ENCODE assay signal across 5 cellular contexts in the genomic region with DNA sequence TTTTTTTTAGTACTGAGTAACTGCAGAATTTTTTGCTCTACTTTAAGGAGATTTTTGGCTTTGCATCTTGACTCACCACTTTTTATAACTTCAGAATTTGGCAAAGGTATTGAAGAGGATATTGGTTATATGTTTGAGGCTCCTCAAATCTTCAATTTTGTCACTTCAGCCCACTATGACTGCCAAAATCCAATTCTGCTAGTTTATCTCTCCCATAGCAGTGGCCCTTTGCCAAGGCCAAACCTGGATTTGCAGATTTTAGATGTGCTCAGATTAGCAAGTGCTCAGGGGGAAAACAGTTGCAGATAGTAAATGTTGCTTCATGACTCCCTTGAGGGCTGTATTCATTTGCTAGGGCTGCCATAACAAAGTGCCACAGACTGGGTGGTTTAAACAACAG.
"Had no signal": no experiment of that assay in that cellular context is flagged by ENCODE, and none has a peak within 500 bp of the region (broad histone marks: within the 10 kb centered on the region; RNA-seq: fewer than 3 reads in every experiment).

No MANE protein-coding gene starts in this region.

- ATAC-seq: GM23338, K562 had no signal

- DNase-seq: H9, HCEC 1CT, IMR-90 had no signal
